8 cellular contexts compared by ENCODE assay signal in the genomic region with DNA sequence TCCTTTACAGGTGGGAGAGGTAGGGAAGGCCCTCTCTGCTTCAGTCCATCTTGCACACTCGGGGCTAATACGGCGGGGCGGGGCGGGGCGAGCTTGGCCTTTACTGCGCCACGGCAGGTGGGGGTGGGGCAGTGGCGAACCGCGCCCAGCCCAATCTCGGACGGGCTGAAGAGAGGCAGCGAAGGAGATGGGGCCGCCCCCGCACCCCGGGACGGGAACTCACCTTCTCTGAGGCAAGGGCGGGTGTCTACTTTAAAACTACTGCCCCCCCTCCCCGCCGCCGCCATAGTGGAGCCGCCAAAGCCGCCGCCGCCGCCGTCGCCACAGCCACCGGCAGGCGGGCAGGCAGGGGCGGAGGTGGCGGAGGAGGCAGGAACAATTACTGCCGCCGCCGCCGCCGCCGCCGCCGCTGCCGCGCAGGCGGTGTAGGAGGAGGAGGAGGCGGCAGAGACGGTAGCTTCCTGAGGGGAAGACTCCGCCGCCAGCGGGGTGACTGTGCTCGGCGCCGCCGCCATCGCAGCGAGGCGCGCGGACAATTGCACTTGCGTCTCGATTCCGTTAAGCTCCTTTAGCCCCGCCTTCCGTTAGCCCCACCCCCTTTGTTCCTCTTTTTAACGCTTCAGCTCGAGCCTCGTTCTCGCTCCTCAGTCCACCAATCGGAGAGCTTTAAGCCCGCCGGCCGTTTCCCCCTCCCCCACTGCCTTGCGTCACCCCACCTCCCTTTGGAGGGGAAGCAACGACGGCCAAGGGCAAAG. TPM values are rescaled to one million over a fixed set of nuclear protein-coding genes. Genes with fewer than 3 reads are reported as not detected.
A peak's percentile ranks its signal among the peaks of the same experiment; 100 is the strongest.
DNase-seq lines count a peak whose midpoint lies in the region; ATAC-seq and TF ChIP-seq lines count a peak whose summit lies in the region.

Gene ZMAT1 (minus strand): TSS at position 534 of the 755 bp plus-strand sequence. CDS start 19 bp downstream, at position 515.

- no peaks in the 10 kb centered on the region for H3K36me3 Mint-ChIP-seq in chondrocyte (ENCODE audit: low read depth)

- TF ChIP-seq CTCF in AG04450 (IDR thresholded peaks at IDR 0.05; ENCODE audit: low read depth, low read length), result no peak
- peak; percentile 23 for TF ChIP-seq CTCF in chondrocyte (IDR thresholded peaks at IDR 0.05)

- H3K27ac ChIP-seq in AG04450 (ENCODE audit: low read depth, low read length), result no peak within 1 kb of the TSS

- CTCF ChIA-PET in AG04450 (lab: Charles Lee), result no interaction called here

- peaks cover 7% of the 10 kb centered on the region for H3K9me3 Mint-ChIP-seq in chondrocyte (ENCODE audit: low read depth)

- peak within 1 kb of the TSS; percentile 73 for H3K4me3 Mint-ChIP-seq in chondrocyte (ENCODE audit: unreplicated experiment)

- peak within 1 kb of the TSS; percentile 47 for H3K4me3 ChIP-seq in AG04450 (ENCODE audit: low read depth, low read length)

- no peaks in the 10 kb centered on the region for H3K27me3 ChIP-seq in AG04450 (ENCODE audit: control insufficient read depth, insufficient read depth, low read length)

- no peak for DNase-seq in AG04450 (ENCODE audit: low read depth, low spot score)
- DNase-seq in NCI-H2196 (lab: John Stamatoyannopoulos, UW; ENCODE audit: unreplicated experiment), result peak; percentile 89
- peak; percentile 77 for DNase-seq in activated CD4-positive, CD25-positive, alpha-beta regulatory T cell treated with anti-CD3 and anti-CD28 coated beads, Interleukin-2, amount 50 U/mL, for 16 hours (ENCODE audit: low read depth, low spot score)
- DNase-seq in chondrocyte (ENCODE audit: low spot score), result no peak
- DNase-seq in kidney glomerular epithelial cell (lab: John Stamatoyannopoulos, UW), result peak; percentile 59
- DNase-seq in stimulated activated CD4-positive, alpha-beta T cell treated with anti-CD3 and anti-CD28 coated beads, Interleukin-15, amount 100 ng/mL, for 48 hours (ENCODE audit: low read depth in 2 of 2), result peak; percentile 86 to 89

- no peaks in the 10 kb centered on the region for H3K9me3 ChIP-seq in AG04450 (ENCODE audit: control insufficient read depth, insufficient read depth, low read length)

- peak; percentile 74 for ATAC-seq in GM18870 (IDR thresholded peaks at IDR 0.05; ENCODE audit: unreplicated experiment)
- ATAC-seq in HG03135 (IDR thresholded peaks at IDR 0.05; ENCODE audit: unreplicated experiment), result peak; percentile 90

- H3K27ac Mint-ChIP-seq in chondrocyte (ENCODE audit: unreplicated experiment), result peak within 1 kb of the TSS; percentile 62

- no peaks in the 10 kb centered on the region for H3K27me3 Mint-ChIP-seq in chondrocyte (ENCODE audit: low read depth)

- POLR2A ChIA-PET in AG04450 (lab: Yijun Ruan, JAX), result no interaction called here

- peaks cover 8% of the 10 kb centered on the region for H3K4me1 Mint-ChIP-seq in chondrocyte (ENCODE audit: low read depth)

RNA-seq across cellular contexts. Expression of gene ZMAT1, which starts in this region (rescaled TPM):
- not detected in 2 replicates for polyA plus RNA-seq in AG04450 (2011; rRNA removed)
- polyA minus RNA-seq in AG04450 (2011; rRNA and poly(A)+ RNA removed), result not detected in 2 replicates
- total RNA-seq in chondrocyte, result 3.4 to 4.7 TPM (median 4.0 TPM) in 3 replicates

Comparison
In these comparisons a context has a peak if more than half of its experiments do, and no peak if none do; other contexts are left out.
1. DNase-seq: peak in NCI-H2196 (single experiment), activated CD4-positive, CD25-positive, alpha-beta regulatory T cell treated with anti-CD3 and anti-CD28 coated beads, Interleukin-2, amount 50 U/mL, for 16 hours (single experiment), kidney glomerular epithelial cell (single experiment) and stimulated activated CD4-positive, alpha-beta T cell treated with anti-CD3 and anti-CD28 coated beads, Interleukin-15, amount 100 ng/mL, for 48 hours (2 of 2); none in AG04450 (single experiment) and chondrocyte (single experiment).